9 cellular contexts compared by ENCODE assay signal in genomic region chr16:66315210-66315825, GRCh38. TPM values are rescaled to one million over a fixed set of nuclear protein-coding genes. Genes with fewer than 3 reads are reported as not detected.
DNase-seq lines count a peak whose midpoint lies in the region; ATAC-seq and TF ChIP-seq lines count a peak whose summit lies in the region.
"Had no signal": no experiment of that assay in that cellular context is flagged by ENCODE, and none has a peak within 500 bp of the region (broad histone marks: within the 10 kb centered on the region; RNA-seq: fewer than 3 reads in every experiment).

No MANE protein-coding gene starts in this region.

- H3K36me3 ChIP-seq in naive thymus-derived CD4-positive, alpha-beta T cell (ENCODE audit: control insufficient read depth in 2 of 3, insufficient read depth in 3 of 3, low read length in 3 of 3): no peaks in the 10 kb centered on the region

- TF ChIP-seq POLR2A in erythroblast (IDR thresholded peaks at IDR 0.05; ENCODE audit: low read length): no peak

- H3K9me3 Mint-ChIP-seq in Calu3 (ENCODE audit: low read depth, unreplicated experiment): no peaks in the 10 kb centered on the region
- peaks cover 0 to 2% (median 0%) of the 10 kb centered on the region in 11 donors for H3K9me3 Mint-ChIP-seq in naive thymus-derived CD4-positive, alpha-beta T cell
- H3K9me3 Mint-ChIP-seq: dendritic cell treated with granulocyte-macrophage colony-stimulating factor and Interleukin-4, amounts not matched to agents 40 ng/mL and 50 ng/mL, for 4 days had no signal

- no peaks in the 10 kb centered on the region for H3K4me1 Mint-ChIP-seq in Calu3 (ENCODE audit: low read depth, unreplicated experiment)
- H3K4me1 Mint-ChIP-seq in naive thymus-derived CD4-positive, alpha-beta T cell: peaks cover 0 to 4% (median 0%) of the 10 kb centered on the region in 7 donors

- DNase-seq in Calu3 (peak; percentile 80), GM20000 (ENCODE audit: low spot score) (peak; percentile 81), HL-60 (ENCODE audit: low read depth in 1 of 2, low spot score in 1 of 2) (peak; percentile 14 to 66), NOMO-1 (lab: John Stamatoyannopoulos, UW; ENCODE audit: unreplicated experiment in 2 of 2) (peak; percentile 50 to 81), erythroblast (lab: John Stamatoyannopoulos, UW) (peak; percentile 49 to 70)
- DNase-seq in activated CD8-positive, alpha-beta memory T cell treated with anti-CD3 and anti-CD28 coated beads, Interleukin-2, amount 50 U/mL, for 24 hours (ENCODE audit: extremely low read depth): peak; percentile 8
- peak in 7 of 9 donors; percentile 1 to 50 (median 37) for DNase-seq in naive thymus-derived CD4-positive, alpha-beta T cell
- DNase-seq in stimulated activated naive CD8-positive, alpha-beta T cell treated with anti-CD3 and anti-CD28 coated beads, Interleukin-15, Interleukin-2, amounts not matched to agents 100 U/mL and 50 U/mL, for 24 hours: peak; percentile 50

- H3K27ac Mint-ChIP-seq in Calu3 (ENCODE audit: unreplicated experiment): no peak overlapping the region
- H3K27ac Mint-ChIP-seq in naive thymus-derived CD4-positive, alpha-beta T cell: peak overlapping the region in 1 of 9 donors; percentile 30
- H3K27ac Mint-ChIP-seq: dendritic cell treated with granulocyte-macrophage colony-stimulating factor and Interleukin-4, amounts not matched to agents 40 ng/mL and 50 ng/mL, for 4 days had no signal

- H3K4me3 ChIP-seq in HL-60 (replicated peaks; ENCODE audit: insufficient read depth, low read length): no peak overlapping the region
- no peak overlapping the region for H3K4me3 ChIP-seq in naive thymus-derived CD4-positive, alpha-beta T cell (ENCODE audit: low read length)

- intact Hi-C loops in Calu3 (cut with micrococcal nuclease; ENCODE audit: unreplicated experiment): loop anchor here (1.0 kb wide), 1 partner anchor 41 kb away; no protein-coding TSS in a partner anchor
- intact Hi-C loops in naive thymus-derived CD4-positive, alpha-beta T cell (cut with micrococcal nuclease): loop anchor here (1.0 kb wide), 2 partner anchors 40 to 41 kb away; no protein-coding TSS in a partner anchor

- ATAC-seq in naive thymus-derived CD4-positive, alpha-beta T cell: peak; percentile 87
- ATAC-seq in stimulated activated naive CD8-positive, alpha-beta T cell treated with anti-CD3 and anti-CD28 coated beads, Interleukin-15, Interleukin-2, amounts not matched to agents 100 U/mL and 50 U/mL, for 24 hours: peak; percentile 79

- no peaks in the 10 kb centered on the region for H3K4me1 ChIP-seq in naive thymus-derived CD4-positive, alpha-beta T cell (ENCODE audit: control insufficient read depth in 2 of 2, insufficient read depth in 2 of 2, low read length in 2 of 2)

- no peak overlapping the region for H3K4me3 Mint-ChIP-seq in Calu3 (ENCODE audit: low read depth, unreplicated experiment)
- no peak overlapping the region for H3K4me3 Mint-ChIP-seq in naive thymus-derived CD4-positive, alpha-beta T cell
- H3K4me3 Mint-ChIP-seq: dendritic cell treated with granulocyte-macrophage colony-stimulating factor and Interleukin-4, amounts not matched to agents 40 ng/mL and 50 ng/mL, for 4 days had no signal

- no peak overlapping the region for H3K27ac ChIP-seq in HL-60 (replicated peaks)
- H3K27ac ChIP-seq in naive thymus-derived CD4-positive, alpha-beta T cell (ENCODE audit: low read depth, low read length): no peak overlapping the region

- H3K27me3 ChIP-seq in HL-60 (ENCODE audit: insufficient read depth, poor library complexity, severe bottlenecking): no peaks in the 10 kb centered on the region
- H3K27me3 ChIP-seq in naive thymus-derived CD4-positive, alpha-beta T cell (ENCODE audit: control insufficient read depth in 2 of 2, insufficient read depth in 2 of 2, low read length in 2 of 2): no peaks in the 10 kb centered on the region

- peak; percentile 96 for TF ChIP-seq CTCF in Calu3 (IDR thresholded peaks at IDR 0.05; ENCODE audit: unreplicated experiment)
- peak; percentile 89 for TF ChIP-seq CTCF in GM20000 (IDR thresholded peaks at IDR 0.05; ENCODE audit: extremely low read depth, missing control alignments)
- peak; percentile 98 for TF ChIP-seq CTCF in HL-60 (IDR thresholded peaks at IDR 0.05; ENCODE audit: insufficient read depth, low read length)

- peaks cover 64% of the 10 kb centered on the region for H3K27me3 Mint-ChIP-seq in Calu3 (ENCODE audit: unreplicated experiment)
- H3K27me3 Mint-ChIP-seq in naive thymus-derived CD4-positive, alpha-beta T cell: peaks cover 0 to 13% (median 8%) of the 10 kb centered on the region in 5 donors

- POLR2A ChIA-PET in naive thymus-derived CD4-positive, alpha-beta T cell (lab: Charles Lee): no interaction called here

- no TSS peak for BruUV-seq in Calu3 (replicated peaks; lab: Mats Ljungman, UMichigan)

- H3K36me3 Mint-ChIP-seq in Calu3 (ENCODE audit: insufficient read depth, unreplicated experiment): no peaks in the 10 kb centered on the region
- H3K36me3 Mint-ChIP-seq in naive thymus-derived CD4-positive, alpha-beta T cell: no peaks in the 10 kb centered on the region

- CTCF ChIA-PET in Calu3 (lab: Charles Lee): interaction anchor here (0.8 to 2.7 kb wide), 3 partner anchors 17 to 40 kb away, joined by 3 to 26 read pairs (median 9); no protein-coding TSS in a partner anchor
- CTCF ChIA-PET in naive thymus-derived CD4-positive, alpha-beta T cell (lab: Charles Lee): interaction anchor here (1.2 kb wide), 1 partner anchor 14 kb away, joined by 3 read pairs; no protein-coding TSS in a partner anchor

- no peaks in the 10 kb centered on the region for H3K9me3 ChIP-seq in naive thymus-derived CD4-positive, alpha-beta T cell (ENCODE audit: control insufficient read depth in 2 of 3, low read length in 3 of 3)

RNA-seq across cellular contexts. Expression of gene CDH5, which starts 51.2 kb away (rescaled TPM):
- total RNA-seq in Calu3 (2022): not detected in 2 replicates
- total RNA-seq in naive thymus-derived CD4-positive, alpha-beta T cell: not detected
- polyA plus RNA-seq in naive thymus-derived CD4-positive, alpha-beta T cell: not detected

Comparison
In these comparisons a context has a peak if more than half of its experiments do, and no peak if none do; other contexts are left out.
1. DNase-seq: peak in every context shown above with its lines; median percentile 81 in GM20000; 80 in Calu3; 66 in NOMO-1; 60 in erythroblast; 50 in stimulated activated naive CD8-positive, alpha-beta T cell treated with anti-CD3 and anti-CD28 coated beads, Interleukin-15, Interleukin-2, amounts not matched to agents 100 U/mL and 50 U/mL, for 24 hours; 40 in HL-60; 37 in naive thymus-derived CD4-positive, alpha-beta T cell; 8 in activated CD8-positive, alpha-beta memory T cell treated with anti-CD3 and anti-CD28 coated beads, Interleukin-2, amount 50 U/mL, for 24 hours.